8 cellular contexts compared by ENCODE assay signal in genomic region chr4:2598661-2599654, GRCh38.
DNase-seq lines count a peak whose midpoint lies in the region; ATAC-seq and TF ChIP-seq lines count a peak whose summit lies in the region.

No MANE protein-coding gene starts in this region.

- peaks cover 42% of the 10 kb centered on the region for H3K4me1 Mint-ChIP-seq in activated CD4-positive, alpha-beta T cell treated with anti-CD3 and anti-CD28 coated beads, Interleukin-2, amount 10 ng/mL, durations not matched to agents 24 days and 14 days
- peaks cover 59% of the 10 kb centered on the region for H3K4me1 Mint-ChIP-seq in stimulated activated naive CD8-positive, alpha-beta T cell treated with anti-CD3 and anti-CD28 coated beads, Interleukin-15, amount 100 ng/mL, for 72 hours

- no peak for TF ChIP-seq CTCF in Panc1 (IDR thresholded peaks at IDR 0.05)

- no peaks in the 10 kb centered on the region for H3K36me3 ChIP-seq in Panc1 (ENCODE audit: control insufficient read depth, insufficient read depth, low read length)

- H3K27ac Mint-ChIP-seq in activated CD4-positive, alpha-beta T cell treated with anti-CD3 and anti-CD28 coated beads, Interleukin-2, amount 10 ng/mL, durations not matched to agents 24 days and 14 days, result peak overlapping the region; percentile 66
- H3K27ac Mint-ChIP-seq in stimulated activated naive CD8-positive, alpha-beta T cell treated with anti-CD3 and anti-CD28 coated beads, Interleukin-15, amount 100 ng/mL, for 72 hours, result peak overlapping the region; percentile 30 to 95

- no peak for DNase-seq in activated CD4-positive, alpha-beta T cell treated with anti-CD3 and anti-CD28 coated beads, Interleukin-2, amount 10 ng/mL, durations not matched to agents 24 days and 14 days
- DNase-seq in activated CD4-positive, alpha-beta T cell treated with anti-CD3 and anti-CD28 coated beads for 1 hour, result no peak
- DNase-seq in Panc1 (ENCODE audit: low read depth, low spot score) (no peak), germinal center (ENCODE audit: low spot score) (peak; percentile 72), DMS 273 treated with DMSO at 0.1 percent for 48 hours (lab: John Stamatoyannopoulos, UW) (no peak)
- peak in 1 of 2 donors; percentile 15 for DNase-seq in stimulated activated naive CD8-positive, alpha-beta T cell treated with anti-CD3 and anti-CD28 coated beads, Interleukin-15, amount 100 ng/mL, for 72 hours
- no peak for DNase-seq in stimulated activated CD4-positive, alpha-beta T cell treated with anti-CD3 and anti-CD28 coated beads, Interleukin-4, amount 100 ng/mL, for 4 hours

- CTCF ChIA-PET in Panc1 (lab: Charles Lee), result no interaction called here

- in situ Hi-C loops in Panc1 (cut with HindIII; ENCODE audit: low pct_unique_long_range_greater_than_20kb, low sequenced_read_pairs), result no loop called here

- no peaks in the 10 kb centered on the region for H3K9me3 Mint-ChIP-seq in activated CD4-positive, alpha-beta T cell treated with anti-CD3 and anti-CD28 coated beads, Interleukin-2, amount 10 ng/mL, durations not matched to agents 24 days and 14 days
- no peaks in the 10 kb centered on the region for H3K9me3 Mint-ChIP-seq in stimulated activated naive CD8-positive, alpha-beta T cell treated with anti-CD3 and anti-CD28 coated beads, Interleukin-15, amount 100 ng/mL, for 72 hours

- H3K4me3 Mint-ChIP-seq in activated CD4-positive, alpha-beta T cell treated with anti-CD3 and anti-CD28 coated beads, Interleukin-2, amount 10 ng/mL, durations not matched to agents 24 days and 14 days, result peak overlapping the region; percentile 53
- H3K4me3 Mint-ChIP-seq in stimulated activated naive CD8-positive, alpha-beta T cell treated with anti-CD3 and anti-CD28 coated beads, Interleukin-15, amount 100 ng/mL, for 72 hours, result peak overlapping the region; percentile 49 to 57

- H3K27ac ChIP-seq in Panc1 (ENCODE audit: low read length), result no peak overlapping the region

- no peaks in the 10 kb centered on the region for H3K27me3 Mint-ChIP-seq in activated CD4-positive, alpha-beta T cell treated with anti-CD3 and anti-CD28 coated beads, Interleukin-2, amount 10 ng/mL, durations not matched to agents 24 days and 14 days
- no peaks in the 10 kb centered on the region for H3K27me3 Mint-ChIP-seq in stimulated activated naive CD8-positive, alpha-beta T cell treated with anti-CD3 and anti-CD28 coated beads, Interleukin-15, amount 100 ng/mL, for 72 hours

- peaks cover 30% of the 10 kb centered on the region for H3K36me3 Mint-ChIP-seq in activated CD4-positive, alpha-beta T cell treated with anti-CD3 and anti-CD28 coated beads, Interleukin-2, amount 10 ng/mL, durations not matched to agents 24 days and 14 days (ENCODE audit: low read depth)

- no peaks in the 10 kb centered on the region for H3K27me3 ChIP-seq in Panc1 (ENCODE audit: control insufficient read depth, insufficient read depth, low read length)

- POLR2A ChIA-PET in Panc1 (lab: Charles Lee), result no interaction called here

- H3K4me3 ChIP-seq in Panc1 (ENCODE audit: low read depth in 2 of 2, low read length in 2 of 2), result no peak overlapping the region

- no peaks in the 10 kb centered on the region for H3K9me3 ChIP-seq in Panc1 (ENCODE audit: control insufficient read depth, insufficient read depth, low read depth, low read length)

- intact Hi-C loops in activated CD4-positive, alpha-beta T cell treated with anti-CD3 and anti-CD28 coated beads, Interleukin-2, amount 10 ng/mL, durations not matched to agents 24 days and 14 days (cut with micrococcal nuclease), result no loop called here
- intact Hi-C loops in Panc1 (cut with micrococcal nuclease; ENCODE audit: unreplicated experiment), result no loop called here

- no TSS peak for BruUV-seq in Panc1 (replicated peaks; lab: Mats Ljungman, UMichigan)

- H3K4me1 ChIP-seq in Panc1 (ENCODE audit: control insufficient read depth, insufficient read depth, low read length), result peaks cover 18% of the 10 kb centered on the region

- peak; percentile 74 for ATAC-seq in HG02852 (IDR thresholded peaks at IDR 0.05; ENCODE audit: unreplicated experiment)
- ATAC-seq in Panc1, result peak; percentile 61; the same call in 1 of the 2 replicates
- peak; percentile 90 for ATAC-seq in stimulated activated naive CD8-positive, alpha-beta T cell treated with anti-CD3 and anti-CD28 coated beads, Interleukin-15, amount 100 ng/mL, for 72 hours
